Comparison of ENCODE assay signal across 11 cellular contexts in the genomic region with DNA sequence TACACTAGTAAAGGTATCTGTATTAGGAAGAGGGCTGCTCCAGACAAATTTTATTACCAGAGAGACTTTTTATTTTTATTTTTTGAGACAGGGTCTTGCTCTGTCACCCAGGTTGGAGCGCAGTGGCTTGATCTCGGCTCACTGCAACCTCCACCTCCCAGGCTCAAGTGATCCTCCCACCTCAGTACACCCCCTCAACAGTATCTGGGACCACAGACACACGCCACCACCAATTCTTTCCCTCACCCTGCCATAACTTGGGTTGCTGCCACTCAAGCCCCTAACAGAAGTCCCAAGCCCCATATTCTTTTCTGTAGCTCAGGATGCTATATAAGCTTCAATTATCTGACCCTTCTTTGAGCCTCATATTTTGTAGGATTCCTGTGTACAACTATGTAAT. TPM values are rescaled to one million over a fixed set of nuclear protein-coding genes. Genes with fewer than 3 reads are reported as not detected.
DNase-seq lines count a peak whose midpoint lies in the region; ATAC-seq and TF ChIP-seq lines count a peak whose summit lies in the region.
"Had no signal": no experiment of that assay in that cellular context is flagged by ENCODE, and none has a peak within 500 bp of the region (broad histone marks: within the 10 kb centered on the region; RNA-seq: fewer than 3 reads in every experiment).

No MANE protein-coding gene starts in this region.

- H3K4me2 ChIP-seq in HCT116 (ENCODE audit: low read length): peak overlapping the region; percentile 80; the same call in 1 of the 2 replicates

- TF ChIP-seq CTCF in HCT116 (IDR thresholded peaks at IDR 0.05 in 2 of 3, conservative IDR thresholded peaks at IDR 0.05 in 1 of 3; ENCODE audit: borderline replicate concordance in 1 of 3, insufficient read depth in 1 of 3, low read depth in 2 of 3, low read length in 2 of 3) (no peak), WTC11 (IDR thresholded peaks at IDR 0.05) (no peak), epithelial cell of proximal tubule (conservative IDR thresholded peaks at IDR 0.05; ENCODE audit: low read depth, low read length) (no peak), spleen (IDR thresholded peaks at IDR 0.05 in 8 of 11, conservative IDR thresholded peaks at IDR 0.05 in 3 of 11) (no peak)

- no peak overlapping the region for H2AFZ ChIP-seq in HCT116 (ENCODE audit: low read depth, low read length, poor library complexity, severe bottlenecking)

- WGBS in spleen, 5 donors: 41 to 60% (median 54%) methylated on average over 3 of the region's 3 CpGs

- POLR2A ChIA-PET in HCT116 (lab: Charles Lee): interaction anchor here (0.9 to 4.5 kb wide), 6 partner anchors 11 to 142 kb away, joined by 3 to 40 read pairs (median 4); a partner anchor contains a TSS
- POLR2A ChIA-PET in WTC11 (lab: Charles Lee): no interaction called here

- H3K27ac ChIP-seq in HCT116 (ENCODE audit: low read depth, low read length) (peak overlapping the region; percentile 98), spleen (peak overlapping the region; percentile 29 to 97 (median 72))

- TF ChIP-seq POLR2A in HCT116 (IDR thresholded peaks at IDR 0.05; ENCODE audit: borderline replicate concordance, extremely low read depth, insufficient read depth, insufficient read length) (no peak), spleen (IDR thresholded peaks at IDR 0.05) (no peak)

- H3K36me3 ChIP-seq in HCT116 (ENCODE audit: control insufficient read depth in 1 of 2, insufficient read depth in 2 of 2, low read length in 2 of 2) (peaks cover 5 to 69% of the 10 kb centered on the region in 2 experiments), spleen (peaks cover 0 to 100% (median 9%) of the 10 kb centered on the region in 6 donors)

- peak overlapping the region; percentile 49 for H3K9ac ChIP-seq in HCT116 (ENCODE audit: low read length)

- no TSS peak for BruUV-seq in HCT116 (replicated peaks; lab: Mats Ljungman, UMichigan)

- H3K79me2 ChIP-seq in HCT116 (ENCODE audit: insufficient read depth, low read length): peaks cover 100% of the 10 kb centered on the region

- H3K9me3 ChIP-seq in HCT116 (ENCODE audit: control insufficient read depth in 1 of 2, insufficient read depth in 1 of 2, low read depth in 1 of 2, low read length in 2 of 2) (no peaks in the 10 kb centered on the region), spleen (no peaks in the 10 kb centered on the region)

- TF ChIP-seq RAD21 in HCT116 (IDR thresholded peaks at IDR 0.05; ENCODE audit: low read depth): no peak

- RAD21 ChIA-PET in HCT116 (lab: Charles Lee; ENCODE audit: low non-redundant PET in 1 of 2, low total read pairs in 2 of 2, uncharacterized antibody in 2 of 2, unreplicated experiment in 2 of 2): no interaction called here

- no peaks in the 10 kb centered on the region for H4K20me1 ChIP-seq in HCT116 (ENCODE audit: insufficient read depth)

- H3K4me3 ChIP-seq in HCT116 (replicated peaks in 1 of 2; ENCODE audit: low read depth in 1 of 2, low read length in 2 of 2) (no peak overlapping the region), epithelial cell of proximal tubule (ENCODE audit: low read depth, low read length) (peak overlapping the region; percentile 85), spleen (no peak overlapping the region)

- no peaks in the 10 kb centered on the region for H3K9me3 Mint-ChIP-seq in WTC11
- H3K9me3 Mint-ChIP-seq: IgD-negative memory B cell had no signal

- H3K27me3 ChIP-seq in HCT116 (ENCODE audit: insufficient read depth, low read length): no peaks in the 10 kb centered on the region
- no peaks in the 10 kb centered on the region for H3K27me3 ChIP-seq in spleen (replicated peaks in 1 of 7)

- peak overlapping the region; percentile 78 for H3K27ac Mint-ChIP-seq in WTC11

- H3K4me3 Mint-ChIP-seq in WTC11: no peak overlapping the region

- H3K36me3 Mint-ChIP-seq in WTC11: peaks cover 33% of the 10 kb centered on the region

- intact Hi-C loops in HCT116 (cut with micrococcal nuclease) (no loop called here), spleen (cut with DNase I; ENCODE audit: low total_unique reads) (no loop called here)

- no peak for DNase-seq in HCT116 (ENCODE audit: low read depth, low spot score)
- DNase-seq in WTC11 (ENCODE audit: low spot score): no peak
- DNase-seq in epithelial cell of proximal tubule (ENCODE audit: low read depth): no peak
- DNase-seq in spleen: no peak
- no peak for DNase-seq in RKO (ENCODE audit: low spot score)
- no peak for DNase-seq in stimulated activated CD4-positive, alpha-beta T cell treated with anti-CD3 and anti-CD28 coated beads, Interleukin-1b, Interleukin-23, amount 100 ng/mL, for 48 hours
- DNase-seq in NCI-H510A (lab: John Stamatoyannopoulos, UW): no peak
- DNase-seq: GF-D8, NCI-H69 had no signal

- ATAC-seq in HCT116 (no peak), WTC11 (no peak), HG03571 (IDR thresholded peaks at IDR 0.05; ENCODE audit: unreplicated experiment) (no peak)

- H3K9me2 ChIP-seq in HCT116 (ENCODE audit: insufficient read depth): no peaks in the 10 kb centered on the region

- peaks cover 91% of the 10 kb centered on the region for H3K4me1 Mint-ChIP-seq in WTC11

- no peaks in the 10 kb centered on the region for H3K27me3 Mint-ChIP-seq in WTC11 (ENCODE audit: low read depth)
- H3K27me3 Mint-ChIP-seq: IgD-negative memory B cell had no signal

- CTCF ChIA-PET in HCT116 (lab: Charles Lee): interaction anchor here (2.6 kb wide), 1 partner anchor 54 kb away, joined by 8 read pairs; no protein-coding TSS in a partner anchor
- CTCF ChIA-PET in WTC11 (lab: Charles Lee): interaction anchor here (1.3 kb wide), 3 partner anchors 54 to 153 kb away, joined by 4 to 11 read pairs (median 5); no protein-coding TSS in a partner anchor

- H3K4me1 ChIP-seq in HCT116 (ENCODE audit: control insufficient read depth in 1 of 2, insufficient read depth in 2 of 2, low read length in 2 of 2): peaks cover 93 to 99% of the 10 kb centered on the region in 2 experiments
- peaks cover 68 to 100% (median 96%) of the 10 kb centered on the region in 6 donors for H3K4me1 ChIP-seq in spleen

TF ChIP-seq in HCT116, 20 proteins besides CTCF, POLR2A, EP300 and RAD21:
- TF ChIP-seq ZFX (IDR thresholded peaks at IDR 0.05): no peak
- TF ChIP-seq, protein P1, sequence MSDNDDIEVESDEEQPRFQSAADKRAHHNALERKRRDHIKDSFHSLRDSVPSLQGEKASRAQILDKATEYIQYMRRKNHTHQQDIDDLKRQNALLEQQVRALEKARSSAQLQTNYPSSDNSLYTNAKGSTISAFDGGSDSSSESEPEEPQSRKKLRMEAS (IDR thresholded peaks at IDR 0.05): no peak
- TF ChIP-seq SRF (IDR thresholded peaks at IDR 0.05; ENCODE audit: low read depth): no peak
- TF ChIP-seq EZH2phosphoT487 (IDR thresholded peaks at IDR 0.05; ENCODE audit: borderline replicate concordance): no peak
- no peak for TF ChIP-seq TCF7L2 (IDR thresholded peaks at IDR 0.05; ENCODE audit: borderline replicate concordance, extremely low read depth, insufficient read depth, insufficient read length)
- no peak for TF ChIP-seq EZH2 (IDR thresholded peaks at IDR 0.05)
- no peak for TF ChIP-seq FOSL1 (IDR thresholded peaks at IDR 0.05; ENCODE audit: low read depth)
- TF ChIP-seq JUND (IDR thresholded peaks at IDR 0.05): no peak
- TF ChIP-seq SIN3A (IDR thresholded peaks at IDR 0.05; ENCODE audit: low read depth): no peak
- TF ChIP-seq, protein P2, sequence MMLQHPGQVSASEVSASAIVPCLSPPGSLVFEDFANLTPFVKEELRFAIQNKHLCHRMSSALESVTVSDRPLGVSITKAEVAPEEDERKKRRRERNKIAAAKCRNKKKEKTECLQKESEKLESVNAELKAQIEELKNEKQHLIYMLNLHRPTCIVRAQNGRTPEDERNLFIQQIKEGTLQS (IDR thresholded peaks at IDR 0.05): no peak
- no peak for TF ChIP-seq CEBPB (IDR thresholded peaks at IDR 0.05; ENCODE audit: low read depth)

TF ChIP-seq in WTC11, 78 proteins besides CTCF, POLR2A, EP300 and RAD21 (continues in another document):
- TF ChIP-seq PRRX2 (CRISPR knock-in tag; IDR thresholded peaks at IDR 0.05) (no peak), GTF2I (CRISPR knock-in tag; conservative IDR thresholded peaks at IDR 0.05) (no peak), KAT7 (CRISPR knock-in tag; IDR thresholded peaks at IDR 0.05; ENCODE audit: borderline replicate concordance) (no peak)

RNA-seq across cellular contexts. Expression of a gene that starts 6.9 kb away (rescaled TPM):
- 226 TPM for total RNA-seq in HCT116 (2021; ENCODE audit: unreplicated experiment)
- 186 and 209 TPM in 2 replicates for polyA plus RNA-seq in HCT116 (2012)
- 52.9 to 62.0 TPM (median 53.9 TPM) in 3 replicates for total RNA-seq in WTC11 (2021)
- total RNA-seq in epithelial cell of proximal tubule: 197 and 209 TPM in 2 replicates
- total RNA-seq in spleen: 100 to 1,000 TPM in 4 of 7 donors, 10 to 100 TPM in 3; 70.2 to 167 (median 107) TPM
- 10 to 100 TPM; 18.7 to 55.5 (median 22.7) TPM for polyA plus RNA-seq in spleen

RNA-seq across cellular contexts. Expression of a gene that starts 23.3 kb away (rescaled TPM):
- total RNA-seq in HCT116 (2021; ENCODE audit: unreplicated experiment): 163 TPM
- polyA plus RNA-seq in HCT116 (2012): 94.9 and 129 TPM in 2 replicates
- total RNA-seq in WTC11 (2021): 113 to 123 TPM (median 115 TPM) in 3 replicates
- total RNA-seq in epithelial cell of proximal tubule: 126 and 147 TPM in 2 replicates
- 10 to 100 TPM in 3 of 7 donors, 1 to 10 TPM in 4; 2.6 to 16.2 (median 8.8) TPM for total RNA-seq in spleen
- polyA plus RNA-seq in spleen: 1 to 10 TPM; 1.4 to 9.3 (median 3.1) TPM
